18 cellular contexts compared by ENCODE assay signal in genomic region chr20:64177420-64177783, GRCh38. TPM values are rescaled to one million over a fixed set of nuclear protein-coding genes. Genes with fewer than 3 reads are reported as not detected.
"Had no signal": no experiment of that assay in that cellular context is flagged by ENCODE, and none has a peak within 500 bp of the region (broad histone marks: within the 10 kb centered on the region; RNA-seq: fewer than 3 reads in every experiment).

No MANE protein-coding gene starts in this region.

- H3K36me3 ChIP-seq: spleen, tibial nerve, uterus had no signal

- H3K36me3 Mint-ChIP-seq: memory B cell, T-cell had no signal

- H3K27ac Mint-ChIP-seq: activated CD8-positive, alpha-beta T cell treated with anti-CD3 and anti-CD28 coated beads for 36 hours; activated naive CD4-positive, alpha-beta T cell treated with anti-CD3 and anti-CD28 coated beads for 36 hours; activated T-cell treated with anti-CD3 and anti-CD28 coated beads, Interleukin-2, amount 50 U/mL, for 24 hours; memory B cell; T-cell had no signal

- H3K9me3 Mint-ChIP-seq: activated CD8-positive, alpha-beta T cell treated with anti-CD3 and anti-CD28 coated beads for 36 hours; activated naive CD4-positive, alpha-beta T cell treated with anti-CD3 and anti-CD28 coated beads for 36 hours; activated T-cell treated with anti-CD3 and anti-CD28 coated beads, Interleukin-2, amount 50 U/mL, for 24 hours; memory B cell had no signal

- H3K4me3 ChIP-seq: spleen, tibial nerve, uterus had no signal

- H3K9me3 ChIP-seq: spleen, tibial nerve, uterus had no signal

- H3K27me3 ChIP-seq: uterus had no signal

- H3K4me1 ChIP-seq: spleen, uterus had no signal

- H3K27ac ChIP-seq: spleen, tibial nerve, uterus had no signal

- H3K4me3 Mint-ChIP-seq: activated CD8-positive, alpha-beta T cell treated with anti-CD3 and anti-CD28 coated beads for 36 hours; activated naive CD4-positive, alpha-beta T cell treated with anti-CD3 and anti-CD28 coated beads for 36 hours; activated T-cell treated with anti-CD3 and anti-CD28 coated beads, Interleukin-2, amount 50 U/mL, for 24 hours; memory B cell; T-cell had no signal

- ATAC-seq: activated CD8-positive, alpha-beta T cell treated with anti-CD3 and anti-CD28 coated beads for 36 hours; T-cell had no signal

- DNase-seq: activated CD4-positive, alpha-beta T cell treated with anti-CD3 and anti-CD28 coated beads for 48 hours; activated CD4-positive, CD25-positive, alpha-beta regulatory T cell; activated CD8-positive, alpha-beta T cell treated with anti-CD3 and anti-CD28 coated beads for 36 hours; activated naive CD4-positive, alpha-beta T cell treated with anti-CD3 and anti-CD28 coated beads for 36 hours; activated T-cell treated with anti-CD3 and anti-CD28 coated beads, Interleukin-2, amount 50 U/mL, for 24 hours; cortex of kidney; erythroblast; foreskin melanocyte; kidney glomerular epithelial cell; left ventricle myocardium superior; spleen; stimulated activated naive CD4-positive, alpha-beta T cell; T-cell; T-helper 9 cell; uterus had no signal

RNA-seq across cellular contexts. Expression of gene MYT1, which starts 13.2 kb away (rescaled TPM):
- total RNA-seq: activated CD8-positive, alpha-beta T cell treated with anti-CD3 and anti-CD28 coated beads for 36 hours; mononuclear cell; tibial nerve had no signal
